In genomic region chr4:58825278-58825677, GRCh38 we compare ENCODE assay signal across 34 cellular contexts.
"Had no signal": no experiment of that assay in that cellular context is flagged by ENCODE, and none has a peak within 500 bp of the region (broad histone marks: within the 10 kb centered on the region; RNA-seq: fewer than 3 reads in every experiment).

No MANE protein-coding gene starts in this region.

- ATAC-seq: activated CD8-positive, alpha-beta T cell treated with anti-CD3 and anti-CD28 coated beads for 36 hours; activated naive CD4-positive, alpha-beta T cell treated with anti-CD3 and anti-CD28 coated beads, Interleukin-2, amount 50 U/mL, for 72 hours; activated T-cell treated with anti-CD3 and anti-CD28 coated beads, Interleukin-2, amount 50 U/mL, for 4 hours; activated T-cell treated with anti-CD3 and anti-CD28 coated beads, Interleukin-2, amount 50 U/mL, for 72 hours; activated T-helper 17 cell treated with anti-CD3 and anti-CD28 coated beads, Interleukin-2, amount 50 U/mL, for 72 hours; body of pancreas had no signal

- DNase-seq: activated B cell treated with CpG ODN at 0.5 μM for 24 hours; activated CD4-positive, alpha-beta memory T cell treated with anti-CD3 and anti-CD28 coated beads for 36 hours; activated CD4-positive, alpha-beta T cell treated with anti-CD3 and anti-CD28 coated beads for 4 hours; activated CD4-positive, alpha-beta T cell treated with anti-CD3 and anti-CD28 coated beads, Interleukin-2, amount 10 ng/mL, durations not matched to agents 24 days and 14 days; activated CD4-positive, alpha-beta T cell treated with anti-CD3 and anti-CD28 coated beads, Interleukin-2, amount 50 U/mL, for 1 hour; activated CD4-positive, alpha-beta T cell treated with anti-CD3 and anti-CD28 coated beads, Interleukin-2, amount 50 U/mL, for 4 hours; activated CD4-positive, CD25-positive, alpha-beta regulatory T cell treated with anti-CD3 and anti-CD28 coated beads, Interleukin-2, amount 50 U/mL, for 72 hours; activated CD8-positive, alpha-beta memory T cell treated with anti-CD3 and anti-CD28 coated beads, Interleukin-2, amount 50 U/mL, for 4 hours; activated CD8-positive, alpha-beta T cell treated with anti-CD3 and anti-CD28 coated beads for 36 hours; activated effector memory CD4-positive, alpha-beta T cell treated with anti-CD3 and anti-CD28 coated beads, Interleukin-2, amount 50 U/mL, for 16 hours; activated gamma-delta T cell treated with Interleukin-2 at 50 U/mL for 16 hours; activated naive CD4-positive, alpha-beta T cell; activated naive CD4-positive, alpha-beta T cell treated with anti-CD3 and anti-CD28 coated beads for 36 hours; activated naive CD4-positive, alpha-beta T cell treated with anti-CD3 and anti-CD28 coated beads, Interleukin-2, amount 50 U/mL, for 16 hours; activated naive CD8-positive, alpha-beta T cell treated with anti-CD3 and anti-CD28 coated beads for 36 hours; activated T-cell treated with anti-CD3 and anti-CD28 coated beads for 4 hours; activated T-cell treated with anti-CD3 and anti-CD28 coated beads, Interleukin-2, amount 50 U/mL, for 1 hour; activated T-cell treated with anti-CD3 and anti-CD28 coated beads, Interleukin-2, amount 50 U/mL, for 4 hours; activated T-cell treated with anti-CD3 and anti-CD28 coated beads, Interleukin-2, amount 50 U/mL, for 72 hours; adrenal gland; amniotic stem cell; aorta; body of pancreas; brain microvascular endothelial cell; central memory CD4-positive, alpha-beta T cell; T-helper 1 cell; T-helper 2 cell; T-helper 9 cell had no signal

- H3K4me1 ChIP-seq: adrenal gland, body of pancreas, breast epithelium had no signal

- H3K27ac ChIP-seq: adrenal gland, body of pancreas, brain microvascular endothelial cell, breast epithelium, VCaP had no signal

- H3K36me3 ChIP-seq: adrenal gland, brain microvascular endothelial cell, breast epithelium had no signal

- H3K9me3 ChIP-seq: adrenal gland, body of pancreas, breast epithelium had no signal

- H3K27me3 ChIP-seq: adrenal gland, body of pancreas, brain microvascular endothelial cell, breast epithelium had no signal

- H3K4me3 ChIP-seq: adrenal gland, body of pancreas, breast epithelium had no signal

- FAIRE-seq: astrocyte, TTC549 had no signal
